ENCODE assay signal across 24 cellular contexts in the genomic region with DNA sequence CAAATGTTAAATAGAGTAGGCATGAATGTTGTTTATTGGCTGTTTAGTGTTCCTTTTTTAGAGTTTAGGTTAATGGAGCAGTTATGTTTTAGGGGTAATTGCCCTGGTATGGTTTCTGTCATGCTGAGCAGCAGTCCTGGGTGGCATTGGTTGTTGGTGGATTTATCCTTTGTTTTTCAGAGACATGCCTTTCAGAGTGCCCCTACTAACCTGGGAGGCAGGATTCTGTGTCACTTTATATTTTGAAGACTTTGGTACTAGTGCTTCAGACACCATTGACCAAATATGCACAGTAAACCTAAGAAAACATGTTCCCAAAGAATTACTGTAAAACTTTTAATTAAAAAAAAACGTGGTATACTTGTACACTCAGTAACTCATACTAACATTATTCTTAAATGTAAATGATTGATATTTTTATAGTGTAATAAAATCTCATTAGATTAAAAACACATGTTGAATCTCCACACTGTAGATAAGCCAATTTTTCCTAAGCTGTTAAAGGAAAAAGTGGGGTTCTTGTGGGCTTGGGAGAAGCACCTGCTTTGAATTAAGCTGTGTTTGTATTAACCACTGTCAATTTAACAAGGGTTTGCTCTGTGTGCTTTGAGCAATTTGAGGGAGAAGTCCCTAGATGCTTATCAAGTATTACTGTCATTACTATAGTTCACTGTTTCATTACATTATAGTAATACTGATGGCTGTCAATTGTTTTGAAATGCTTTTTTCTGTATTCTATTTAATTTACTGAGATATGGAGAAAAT.
DNase-seq lines count a peak whose midpoint lies in the region; ATAC-seq and TF ChIP-seq lines count a peak whose summit lies in the region.
"Had no signal": no experiment of that assay in that cellular context is flagged by ENCODE, and none has a peak within 500 bp of the region (broad histone marks: within the 10 kb centered on the region; RNA-seq: fewer than 3 reads in every experiment).

No MANE protein-coding gene starts in this region.

- no peak overlapping the region for H3K4me3 ChIP-seq in foreskin fibroblast (ENCODE audit: low read depth in 1 of 2, low read length in 2 of 2)
- peak overlapping the region; percentile 69 for H3K4me3 ChIP-seq in psoas muscle
- H3K4me3 ChIP-seq: adrenal gland, BLaER1, neural progenitor cell had no signal

- WGBS in psoas muscle, 3 donors = 10 to 44% (median 24%) methylated on average over 1 of the region's 1 CpG

- peak overlapping the region; percentile 89 for H3K27ac ChIP-seq in psoas muscle
- H3K27ac ChIP-seq in caudate nucleus (ENCODE audit: low read depth, low read length) = no peak overlapping the region
- H3K27ac ChIP-seq: adrenal gland, BLaER1, neural progenitor cell, WERI-Rb-1 had no signal

- peak; percentile 60 for DNase-seq in EL
- DNase-seq in NCI-H146 (lab: John Stamatoyannopoulos, UW) = peak; percentile 71
- peak; percentile 58 to 75 for DNase-seq in foreskin fibroblast
- no peak for DNase-seq in psoas muscle
- DNase-seq in NAMALWA (ENCODE audit: low spot score) = no peak
- no peak for DNase-seq in caudate nucleus (lab: John Stamatoyannopoulos, UW)
- DNase-seq: activated CD4-positive, alpha-beta T cell treated with anti-CD3 and anti-CD28 coated beads, Interleukin-2, amount 50 U/mL, for 48 hours; activated gamma-delta T cell treated with Interleukin-2 at 50 U/mL for 16 hours; adrenal gland; foreskin melanocyte; HCEC 1CT; NCI-H2171 treated with DMSO at 0.1 percent for 48 hours; NCI-H526 treated with DMSO at 0.1 percent for 48 hours; PC-3; SIG-M5; small intestine; stimulated activated CD4-positive, alpha-beta T cell treated with anti-CD3 and anti-CD28 coated beads, Interleukin-4, amount 100 ng/mL, for 1 hour; stimulated activated naive CD8-positive, alpha-beta T cell treated with anti-CD3 and anti-CD28 coated beads, Interleukin-15, amount 100 ng/mL, for 72 hours; T-helper 2 cell; trophoblast cell; WERI-Rb-1 had no signal

- no peak for ATAC-seq in psoas muscle
- no peak for ATAC-seq in GM21528 (IDR thresholded peaks at IDR 0.05; ENCODE audit: low FRiP score, unreplicated experiment)
- ATAC-seq: PC-3; stimulated activated naive CD8-positive, alpha-beta T cell treated with anti-CD3 and anti-CD28 coated beads, Interleukin-15, amount 100 ng/mL, for 72 hours had no signal

- TF ChIP-seq CTCF in foreskin fibroblast (IDR thresholded peaks at IDR 0.05; ENCODE audit: low read depth, low read length) (no peak), psoas muscle (IDR thresholded peaks at IDR 0.05) (no peak)

- intact Hi-C loops in psoas muscle (cut with DNase I) = no loop called here

- peaks cover 81% of the 10 kb centered on the region for H3K4me1 ChIP-seq in psoas muscle
- H3K4me1 ChIP-seq: neural progenitor cell had no signal

- H3K36me3 ChIP-seq in psoas muscle (ENCODE audit: insufficient read depth in 1 of 2, low read depth in 1 of 2) = no peaks in the 10 kb centered on the region
- H3K36me3 ChIP-seq: adrenal gland, BLaER1, neural progenitor cell, WERI-Rb-1 had no signal

- H3K9me3 ChIP-seq in psoas muscle = no peaks in the 10 kb centered on the region
- H3K9me3 ChIP-seq: adrenal gland, BLaER1 had no signal

- no peaks in the 10 kb centered on the region for H3K27me3 ChIP-seq in psoas muscle (ENCODE audit: insufficient read depth in 3 of 3, low read length in 2 of 3)
- H3K27me3 ChIP-seq: adrenal gland, BLaER1, neural progenitor cell had no signal

Comparison
In these comparisons a context has a peak if more than half of its experiments do, and no peak if none do; other contexts are left out.
1. DNase-seq: peak in EL (single experiment), NCI-H146 (single experiment) and foreskin fibroblast (2 of 2); none in psoas muscle (0 of 2), NAMALWA (single experiment) and caudate nucleus (0 of 61).